ENCODE assay signal across 29 cellular contexts in the genomic region with DNA sequence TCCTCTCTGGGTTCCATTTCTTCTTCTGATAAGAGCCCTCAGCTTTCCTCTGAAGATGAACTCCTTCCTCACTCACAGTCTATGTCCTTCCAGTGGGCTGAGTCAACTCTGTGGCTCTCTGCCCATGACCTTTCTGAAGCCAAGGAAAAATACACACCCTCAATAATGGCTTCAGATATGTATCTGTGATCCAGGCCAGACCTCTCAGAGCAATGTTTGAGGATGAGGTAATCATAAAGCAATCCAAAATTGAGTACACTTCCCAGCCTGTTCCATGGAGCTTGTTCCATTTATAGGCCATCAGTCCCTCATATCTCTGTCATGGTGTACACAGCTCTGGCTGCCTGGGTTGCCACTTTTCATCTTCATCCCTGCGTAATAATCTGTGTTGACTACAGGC.
DNase-seq lines count a peak whose midpoint lies in the region; ATAC-seq and TF ChIP-seq lines count a peak whose summit lies in the region.
"Had no signal": no experiment of that assay in that cellular context is flagged by ENCODE, and none has a peak within 500 bp of the region (broad histone marks: within the 10 kb centered on the region; RNA-seq: fewer than 3 reads in every experiment).

No MANE protein-coding gene starts in this region.

- H3K9me2 ChIP-seq in neural cell (ENCODE audit: insufficient read depth, low read length): no peaks in the 10 kb centered on the region

- H3K79me2 ChIP-seq in neural cell (replicated peaks; ENCODE audit: insufficient read depth, low read length): no peaks in the 10 kb centered on the region

- peak overlapping the region; percentile 27 for H3K4me2 ChIP-seq in neural cell (ENCODE audit: low read length)

- no peaks in the 10 kb centered on the region for H3K36me3 ChIP-seq in MG63
- no peaks in the 10 kb centered on the region for H3K36me3 ChIP-seq in neural cell (ENCODE audit: insufficient read depth, low read length)
- H3K36me3 ChIP-seq: left lung, neutrophil, right lobe of liver, thyroid gland had no signal

- no peak for ATAC-seq in HG02678 (IDR thresholded peaks at IDR 0.05; ENCODE audit: unreplicated experiment)
- ATAC-seq: activated naive CD8-positive, alpha-beta T cell treated with anti-CD3 and anti-CD28 coated beads, Interleukin-2, amount 50 U/mL, for 24 hours; CD8-positive, alpha-beta T cell; esophagus mucosa; HCT116; left lung; PC-3; right lobe of liver had no signal

- TF ChIP-seq CTCF in AG10803 (conservative IDR thresholded peaks at IDR 0.05; ENCODE audit: low read length) (no peak), dorsolateral prefrontal cortex (IDR thresholded peaks at IDR 0.05 in 54 of 56, conservative IDR thresholded peaks at IDR 0.05 in 2 of 56; ENCODE audit: low read depth in 1 of 56, partially characterized antibody in 56 of 56) (no peak), neural cell (IDR thresholded peaks at IDR 0.05; ENCODE audit: poor library complexity, severe bottlenecking) (no peak)

- H3K9me3 ChIP-seq in MG63 (no peaks in the 10 kb centered on the region), neural cell (ENCODE audit: low read length) (no peaks in the 10 kb centered on the region)
- H3K9me3 ChIP-seq: left lung, neutrophil, right lobe of liver, thyroid gland had no signal

- no peaks in the 10 kb centered on the region for H3F3A ChIP-seq in neural cell (ENCODE audit: insufficient read depth, low read length, poor library complexity, severe bottlenecking)

- H3K27ac ChIP-seq in dorsolateral prefrontal cortex (peak overlapping the region in 46 of 59 donors; percentile 0 to 79 (median 50)), neural cell (ENCODE audit: low read length) (peak overlapping the region; percentile 42)
- H3K27ac ChIP-seq: left lung, neutrophil, right lobe of liver, thyroid gland, VCaP had no signal

- no peaks in the 10 kb centered on the region for H4K20me1 ChIP-seq in neural cell (ENCODE audit: insufficient read depth)

- no peak for TF ChIP-seq EP300 in neural cell (conservative IDR thresholded peaks at IDR 0.05; ENCODE audit: poor library complexity, severe bottlenecking)

- H2AFZ ChIP-seq in neural cell (ENCODE audit: low read depth, low read length): no peak overlapping the region

- no peak for TF ChIP-seq RAD21 in neural cell (conservative IDR thresholded peaks at IDR 0.05)

- intact Hi-C loops in dorsolateral prefrontal cortex (cut with DNase I): loop anchor here in 1 of 2 donors (10.0 kb wide), 1 partner anchor 54 kb away; no protein-coding TSS in a partner anchor

- H3K27me3 ChIP-seq in MG63 (no peaks in the 10 kb centered on the region), dorsolateral prefrontal cortex (no peaks in the 10 kb centered on the region), neural cell (ENCODE audit: insufficient read depth, low read depth, low read length) (no peaks in the 10 kb centered on the region)
- H3K27me3 ChIP-seq: left lung, neutrophil, right lobe of liver, thyroid gland had no signal

- H3K9ac ChIP-seq in neural cell (ENCODE audit: low read length): no peak overlapping the region

- DNase-seq in AG10803 (ENCODE audit: low read depth): peak; percentile 82
- DNase-seq in MG63: peak; percentile 72
- DNase-seq in dorsolateral prefrontal cortex: no peak
- DNase-seq in NK-92 (lab: John Stamatoyannopoulos, UW; ENCODE audit: unreplicated experiment): no peak
- DNase-seq in activated T-cell treated with anti-CD3 and anti-CD28 coated beads for 4 hours: no peak
- no peak for DNase-seq in T-helper 2 cell
- DNase-seq: activated CD4-positive, alpha-beta T cell treated with anti-CD3 and anti-CD28 coated beads, Interleukin-2, amount 50 U/mL, for 1 hour; activated CD8-positive, alpha-beta memory T cell treated with anti-CD3 and anti-CD28 coated beads, Interleukin-2, amount 50 U/mL, for 48 hours; activated effector memory CD4-positive, alpha-beta T cell treated with anti-CD3 and anti-CD28 coated beads, Interleukin-2, amount 50 U/mL, for 16 hours; activated naive CD8-positive, alpha-beta T cell treated with anti-CD3 and anti-CD28 coated beads, Interleukin-2, amount 50 U/mL, for 24 hours; CD8-positive, alpha-beta T cell; central memory CD4-positive, alpha-beta T cell; DMS53; effector CD8-positive, alpha-beta T cell; head of caudate nucleus; KG1; left lung; NCI-H1694 treated with DMSO at 0.1 percent for 48 hours; NCI-H774; PC-3; right lobe of liver; SIG-M5; thyroid gland had no signal

- H3K4me3 ChIP-seq in AG10803 (ENCODE audit: low read length) (no peak overlapping the region), MG63 (no peak overlapping the region), dorsolateral prefrontal cortex (no peak overlapping the region), neural cell (ENCODE audit: low read length) (no peak overlapping the region)
- H3K4me3 ChIP-seq: left lung, right lobe of liver, thyroid gland had no signal

TF ChIP-seq in neural cell, 6 proteins besides CTCF, POLR2A, EP300 and RAD21:
- TF ChIP-seq SMC3 (conservative IDR thresholded peaks at IDR 0.05; ENCODE audit: poor library complexity) (no peak), TAF1 (IDR thresholded peaks at IDR 0.05; ENCODE audit: low read depth) (no peak), POLR2AphosphoS5 (IDR thresholded peaks at IDR 0.05) (no peak), MXI1 (conservative IDR thresholded peaks at IDR 0.05; ENCODE audit: poor library complexity, severe bottlenecking) (no peak), EZH2 (IDR thresholded peaks at IDR 0.05; ENCODE audit: borderline replicate concordance, insufficient read depth, low read length, poor library complexity, severe bottlenecking) (no peak)
- TF ChIP-seq, protein P1, sequence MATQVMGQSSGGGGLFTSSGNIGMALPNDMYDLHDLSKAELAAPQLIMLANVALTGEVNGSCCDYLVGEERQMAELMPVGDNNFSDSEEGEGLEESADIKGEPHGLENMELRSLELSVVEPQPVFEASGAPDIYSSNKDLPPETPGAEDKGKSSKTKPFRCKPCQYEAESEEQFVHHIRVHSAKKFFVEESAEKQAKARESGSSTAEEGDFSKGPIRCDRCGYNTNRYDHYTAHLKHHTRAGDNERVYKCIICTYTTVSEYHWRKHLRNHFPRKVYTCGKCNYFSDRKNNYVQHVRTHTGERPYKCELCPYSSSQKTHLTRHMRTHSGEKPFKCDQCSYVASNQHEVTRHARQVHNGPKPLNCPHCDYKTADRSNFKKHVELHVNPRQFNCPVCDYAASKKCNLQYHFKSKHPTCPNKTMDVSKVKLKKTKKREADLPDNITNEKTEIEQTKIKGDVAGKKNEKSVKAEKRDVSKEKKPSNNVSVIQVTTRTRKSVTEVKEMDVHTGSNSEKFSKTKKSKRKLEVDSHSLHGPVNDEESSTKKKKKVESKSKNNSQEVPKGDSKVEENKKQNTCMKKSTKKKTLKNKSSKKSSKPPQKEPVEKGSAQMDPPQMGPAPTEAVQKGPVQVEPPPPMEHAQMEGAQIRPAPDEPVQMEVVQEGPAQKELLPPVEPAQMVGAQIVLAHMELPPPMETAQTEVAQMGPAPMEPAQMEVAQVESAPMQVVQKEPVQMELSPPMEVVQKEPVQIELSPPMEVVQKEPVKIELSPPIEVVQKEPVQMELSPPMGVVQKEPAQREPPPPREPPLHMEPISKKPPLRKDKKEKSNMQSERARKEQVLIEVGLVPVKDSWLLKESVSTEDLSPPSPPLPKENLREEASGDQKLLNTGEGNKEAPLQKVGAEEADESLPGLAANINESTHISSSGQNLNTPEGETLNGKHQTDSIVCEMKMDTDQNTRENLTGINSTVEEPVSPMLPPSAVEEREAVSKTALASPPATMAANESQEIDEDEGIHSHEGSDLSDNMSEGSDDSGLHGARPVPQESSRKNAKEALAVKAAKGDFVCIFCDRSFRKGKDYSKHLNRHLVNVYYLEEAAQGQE (IDR thresholded peaks at IDR 0.05; ENCODE audit: borderline replicate concordance): no peak

Comparison
In these comparisons a context has a peak if more than half of its experiments do, and no peak if none do; other contexts are left out.
1. DNase-seq: peak in AG10803 (single experiment) and MG63 (single experiment); none in dorsolateral prefrontal cortex (0 of 10), NK-92 (single experiment), activated T-cell treated with anti-CD3 and anti-CD28 coated beads for 4 hours (single experiment) and T-helper 2 cell (0 of 5).